8 cellular contexts compared by ENCODE assay signal in genomic region chr19:2087621-2088100, GRCh38. TPM values are rescaled to one million over a fixed set of nuclear protein-coding genes. Genes with fewer than 3 reads are reported as not detected.
DNase-seq lines count a peak whose midpoint lies in the region; ATAC-seq and TF ChIP-seq lines count a peak whose summit lies in the region.

No MANE protein-coding gene starts in this region.

- no peak for ATAC-seq in CD4-positive, CD25-positive, alpha-beta regulatory T cell (ENCODE audit: low read depth in 2 of 2)
- peak; percentile 8 for ATAC-seq in left lung
- no peak for ATAC-seq in HG02970 (IDR thresholded peaks at IDR 0.05; ENCODE audit: low FRiP score, unreplicated experiment)

- H3K79me2 ChIP-seq in SU-DHL-6 (ENCODE audit: insufficient read depth, low read length) = peaks cover 32% of the 10 kb centered on the region

- peaks cover 80% of the 10 kb centered on the region for H3F3A ChIP-seq in SU-DHL-6 (ENCODE audit: insufficient read depth)

- WGBS in adrenal gland, 4 donors = 57 to 83% (median 78%) methylated on average over 7 to 14 of the region's 14 CpGs

- H2AFZ ChIP-seq in SU-DHL-6 (ENCODE audit: low read depth, low read length, severe bottlenecking) = no peak overlapping the region

- no peaks in the 10 kb centered on the region for H3K9me3 ChIP-seq in CD4-positive, CD25-positive, alpha-beta regulatory T cell (ENCODE audit: control insufficient read depth in 2 of 2, low read length in 2 of 2)
- H3K9me3 ChIP-seq in SU-DHL-6 (ENCODE audit: insufficient read depth, low read length) (no peaks in the 10 kb centered on the region), left lung (no peaks in the 10 kb centered on the region), adrenal gland (replicated peaks in 1 of 3) (no peaks in the 10 kb centered on the region)

- TF ChIP-seq POLR2A in GM18951 (IDR thresholded peaks at IDR 0.05; ENCODE audit: extremely low read depth, insufficient read depth, insufficient read length) = peak; percentile 43
- TF ChIP-seq POLR2A in adrenal gland (IDR thresholded peaks at IDR 0.05) = no peak

- peak overlapping the region; percentile 97 for H3K27ac ChIP-seq in CD4-positive, CD25-positive, alpha-beta regulatory T cell (ENCODE audit: insufficient read depth, low read length, poor library complexity, severe bottlenecking)
- H3K27ac ChIP-seq in SU-DHL-6 (ENCODE audit: low read depth, low read length) (peak overlapping the region; percentile 98), left lung (peak overlapping the region; percentile 29 to 96), adrenal gland (peak overlapping the region in 1 of 5 donors; percentile 52)

- H3K4me1 ChIP-seq in CD4-positive, CD25-positive, alpha-beta regulatory T cell (ENCODE audit: control insufficient read depth, insufficient read depth, low read length, poor library complexity, severe bottlenecking) = peaks cover 79% of the 10 kb centered on the region
- H3K4me1 ChIP-seq in left lung = peaks cover 22 to 96% of the 10 kb centered on the region in 2 donors
- peaks cover 0 to 55% of the 10 kb centered on the region in 2 donors for H3K4me1 ChIP-seq in adrenal gland (replicated peaks in 1 of 2)

- H3K4me3 Mint-ChIP-seq in CD4-positive, CD25-positive, alpha-beta regulatory T cell = peak overlapping the region; percentile 80 to 95 (median 82)
- H3K4me3 Mint-ChIP-seq in glutamatergic neuron (ENCODE audit: unreplicated experiment) = no peak overlapping the region

- H3K27ac Mint-ChIP-seq in CD4-positive, CD25-positive, alpha-beta regulatory T cell = peak overlapping the region; percentile 94 to 99 (median 96)
- no peak overlapping the region for H3K27ac Mint-ChIP-seq in glutamatergic neuron (ENCODE audit: unreplicated experiment)

- intact Hi-C loops in left lung (cut with DNase I) = no loop called here
- intact Hi-C loops in adrenal gland (cut with DNase I) = no loop called here

- peaks cover 0 to 2% (median 0%) of the 10 kb centered on the region in 7 donors for H3K9me3 Mint-ChIP-seq in CD4-positive, CD25-positive, alpha-beta regulatory T cell
- no peaks in the 10 kb centered on the region for H3K9me3 Mint-ChIP-seq in glutamatergic neuron (ENCODE audit: unreplicated experiment)

- no peaks in the 10 kb centered on the region for H4K20me1 ChIP-seq in SU-DHL-6 (ENCODE audit: low read depth, low read length)

- H3K36me3 ChIP-seq in CD4-positive, CD25-positive, alpha-beta regulatory T cell (ENCODE audit: control insufficient read depth, insufficient read depth, low read length) = no peaks in the 10 kb centered on the region
- no peaks in the 10 kb centered on the region for H3K36me3 ChIP-seq in SU-DHL-6 (ENCODE audit: low read length)
- peaks cover 0 to 13% of the 10 kb centered on the region in 2 donors for H3K36me3 ChIP-seq in left lung
- H3K36me3 ChIP-seq in adrenal gland (replicated peaks in 1 of 2) = no peaks in the 10 kb centered on the region

- peak in 2 of 3 donors; percentile 46 to 71 for DNase-seq in CD4-positive, CD25-positive, alpha-beta regulatory T cell
- peak in 1 of 2 donors; percentile 54 for DNase-seq in left lung
- DNase-seq in glutamatergic neuron = no peak
- no peak for DNase-seq in NCI-H1105 treated with DMSO at 0.1 percent for 48 hours (lab: John Stamatoyannopoulos, UW)
- DNase-seq in adrenal gland = no peak

- peak overlapping the region; percentile 52 for H3K9ac ChIP-seq in SU-DHL-6 (ENCODE audit: low read length)

- peaks cover 4% of the 10 kb centered on the region for H3K36me3 Mint-ChIP-seq in CD4-positive, CD25-positive, alpha-beta regulatory T cell
- H3K36me3 Mint-ChIP-seq in glutamatergic neuron (ENCODE audit: unreplicated experiment) = no peaks in the 10 kb centered on the region

- H3K4me1 Mint-ChIP-seq in CD4-positive, CD25-positive, alpha-beta regulatory T cell = peaks cover 16 to 75% (median 46%) of the 10 kb centered on the region in 4 donors
- peaks cover 5% of the 10 kb centered on the region for H3K4me1 Mint-ChIP-seq in glutamatergic neuron (ENCODE audit: low read depth, unreplicated experiment)

- peaks cover 14% of the 10 kb centered on the region for H3K27me3 Mint-ChIP-seq in CD4-positive, CD25-positive, alpha-beta regulatory T cell
- H3K27me3 Mint-ChIP-seq in glutamatergic neuron (ENCODE audit: unreplicated experiment) = peaks cover 3% of the 10 kb centered on the region

- TF ChIP-seq CTCF in SU-DHL-6 (IDR thresholded peaks at IDR 0.05; ENCODE audit: insufficient read depth, low read length, poor library complexity, severe bottlenecking) (peak; percentile 45), left lung (IDR thresholded peaks at IDR 0.05) (no peak), glutamatergic neuron (IDR thresholded peaks at IDR 0.05; ENCODE audit: partially characterized antibody, unreplicated experiment) (no peak), adrenal gland (IDR thresholded peaks at IDR 0.05) (no peak)

- peak overlapping the region; percentile 84 for H3K4me2 ChIP-seq in SU-DHL-6 (ENCODE audit: low read depth, low read length, poor library complexity, severe bottlenecking)

- H3K9me2 ChIP-seq in SU-DHL-6 (replicated peaks; ENCODE audit: insufficient read depth, low read length) = no peaks in the 10 kb centered on the region

- no peaks in the 10 kb centered on the region for H3K27me3 ChIP-seq in CD4-positive, CD25-positive, alpha-beta regulatory T cell (ENCODE audit: control insufficient read depth, insufficient read depth, low read length)
- H3K27me3 ChIP-seq in SU-DHL-6 (ENCODE audit: low read length) (no peaks in the 10 kb centered on the region), left lung (no peaks in the 10 kb centered on the region), adrenal gland (no peaks in the 10 kb centered on the region)

- peak overlapping the region; percentile 27 for H3K4me3 ChIP-seq in CD4-positive, CD25-positive, alpha-beta regulatory T cell (ENCODE audit: low read depth, low read length)
- no peak overlapping the region for H3K4me3 ChIP-seq in SU-DHL-6 (ENCODE audit: insufficient read depth, low read length, poor library complexity, severe bottlenecking)
- no peak overlapping the region for H3K4me3 ChIP-seq in left lung
- no peak overlapping the region for H3K4me3 ChIP-seq in adrenal gland

- in situ Hi-C loops in GM18951 (cut with MboI; ENCODE audit: low sequenced_read_pairs, unreplicated experiment) = no loop called here

RNA-seq across cellular contexts. Expression of gene MOB3A, which starts 8.5 kb away (rescaled TPM):
- total RNA-seq in CD4-positive, CD25-positive, alpha-beta regulatory T cell = 131 TPM
- polyA plus RNA-seq in CD4-positive, CD25-positive, alpha-beta regulatory T cell = 10 to 100 TPM; 73.6 to 91.1 (median 88.0) TPM
- total RNA-seq in left lung (100 to 1,000 TPM in 1 of 2 donors, 10 to 100 TPM in 1; 59.1 to 105 TPM), glutamatergic neuron (ENCODE audit: unreplicated experiment) (66.0 TPM), adrenal gland (10 to 100 TPM; 25.5 to 54.0 (median 45.2) TPM)
- polyA plus RNA-seq in adrenal gland = 10 to 100 TPM; 13.6 to 22.4 (median 16.0) TPM

RNA-seq across cellular contexts. Expression of gene IZUMO4, which starts 9.1 kb away (rescaled TPM):
- total RNA-seq in CD4-positive, CD25-positive, alpha-beta regulatory T cell = 16.5 TPM
- polyA plus RNA-seq in CD4-positive, CD25-positive, alpha-beta regulatory T cell = under 1 TPM; 0.47 to 0.82 (median 0.70) TPM
- total RNA-seq in left lung = 1 to 10 TPM; 2.6 to 5.2 TPM
- total RNA-seq in glutamatergic neuron (ENCODE audit: unreplicated experiment) = 10.6 TPM
- 1 to 10 TPM in 6 of 8 donors, under 1 TPM in 2; 0.69 to 8.7 (median 2.1) TPM for total RNA-seq in adrenal gland
- polyA plus RNA-seq in adrenal gland = 10 to 100 TPM in 2 of 3 donors, 1 to 10 TPM in 1; 2.6 to 24.6 (median 17.4) TPM

RNA-seq across cellular contexts. Expression of gene MKNK2, which starts 36.6 kb away (rescaled TPM):
- 340 TPM for total RNA-seq in CD4-positive, CD25-positive, alpha-beta regulatory T cell
- 10 to 100 TPM; 28.7 to 38.2 (median 32.0) TPM for polyA plus RNA-seq in CD4-positive, CD25-positive, alpha-beta regulatory T cell
- 100 to 1,000 TPM; 238 to 291 TPM for total RNA-seq in left lung
- 149 TPM for total RNA-seq in glutamatergic neuron (ENCODE audit: unreplicated experiment)
- total RNA-seq in adrenal gland = 100 to 1,000 TPM; 106 to 440 (median 171) TPM
- polyA plus RNA-seq in adrenal gland = 100 to 1,000 TPM in 2 of 3 donors, 10 to 100 TPM in 1; 30.4 to 238 (median 140) TPM

Comparison
In these comparisons a context has a peak if more than half of its experiments do, and no peak if none do; other contexts are left out.
1. DNase-seq: peak in CD4-positive, CD25-positive, alpha-beta regulatory T cell (2 of 3); none in glutamatergic neuron (single experiment), NCI-H1105 treated with DMSO at 0.1 percent for 48 hours (single experiment) and adrenal gland (0 of 7).